ENCODE assay signal across 15 cellular contexts in genomic region chr3:122301063-122301462, GRCh38. TPM values are rescaled to one million over a fixed set of nuclear protein-coding genes. Genes with fewer than 3 reads are reported as not detected.
DNase-seq lines count a peak whose midpoint lies in the region; ATAC-seq and TF ChIP-seq lines count a peak whose summit lies in the region.
"Had no signal": no experiment of that assay in that cellular context is flagged by ENCODE, and none has a peak within 500 bp of the region (broad histone marks: within the 10 kb centered on the region; RNA-seq: fewer than 3 reads in every experiment).

No MANE protein-coding gene starts in this region.

- H3K27me3 Mint-ChIP-seq in activated T-helper 2 cell treated with anti-CD3 and anti-CD28 coated beads, Interferon-gamma antibody, Interleukin-2, Interleukin-4, amounts not matched to agents 10 μg/mL and 5 μg/mL and 100 μg/mL, durations not matched to agents 14 hours and 24 hours and 36 hours (ENCODE audit: low read depth): peaks cover 5% of the 10 kb centered on the region

- peaks cover 8% of the 10 kb centered on the region for H3K9me3 Mint-ChIP-seq in activated T-helper 2 cell treated with anti-CD3 and anti-CD28 coated beads, Interferon-gamma antibody, Interleukin-2, Interleukin-4, amounts not matched to agents 10 μg/mL and 5 μg/mL and 100 μg/mL, durations not matched to agents 14 hours and 24 hours and 36 hours
- H3K9me3 Mint-ChIP-seq: activated naive CD8-positive, alpha-beta T cell treated with anti-CD3 and anti-CD28 coated beads for 36 hours had no signal

- TF ChIP-seq CTCF in OCI-LY1 (IDR thresholded peaks at IDR 0.05; ENCODE audit: low read length): no peak
- no peak for TF ChIP-seq CTCF in colonic mucosa (IDR thresholded peaks at IDR 0.05)

- no peaks in the 10 kb centered on the region for H3F3A ChIP-seq in OCI-LY1 (ENCODE audit: insufficient read depth, low read length)

- no peak overlapping the region for H3K4me3 Mint-ChIP-seq in activated T-helper 2 cell treated with anti-CD3 and anti-CD28 coated beads, Interferon-gamma antibody, Interleukin-2, Interleukin-4, amounts not matched to agents 10 μg/mL and 5 μg/mL and 100 μg/mL, durations not matched to agents 14 hours and 24 hours and 36 hours (ENCODE audit: low read depth)
- H3K4me3 Mint-ChIP-seq: activated naive CD8-positive, alpha-beta T cell treated with anti-CD3 and anti-CD28 coated beads for 36 hours had no signal

- peak; percentile 51 for ATAC-seq in GM18907 (IDR thresholded peaks at IDR 0.05; ENCODE audit: unreplicated experiment)
- ATAC-seq in GM21529 (IDR thresholded peaks at IDR 0.05; ENCODE audit: unreplicated experiment): peak; percentile 38
- peak; percentile 63 for ATAC-seq in HG03175 (IDR thresholded peaks at IDR 0.05; ENCODE audit: unreplicated experiment)
- ATAC-seq in HG03457 (IDR thresholded peaks at IDR 0.05; ENCODE audit: unreplicated experiment): no peak

- H3K9me3 ChIP-seq in OCI-LY1 (ENCODE audit: low read length): no peaks in the 10 kb centered on the region
- no peaks in the 10 kb centered on the region for H3K9me3 ChIP-seq in colonic mucosa

- H3K36me3 ChIP-seq in OCI-LY1 (ENCODE audit: insufficient read depth, low read length) (no peaks in the 10 kb centered on the region), colonic mucosa (no peaks in the 10 kb centered on the region)

- H3K9ac ChIP-seq in OCI-LY1 (ENCODE audit: low read length): no peak overlapping the region
- no peak overlapping the region for H3K9ac ChIP-seq in colonic mucosa (ENCODE audit: low read depth in 2 of 2, low read length in 2 of 2)

- no peak overlapping the region for H3K4me3 ChIP-seq in OCI-LY1 (ENCODE audit: low read depth, low read length, poor library complexity, severe bottlenecking)
- H3K4me3 ChIP-seq in colonic mucosa: no peak overlapping the region

- H3K27me3 ChIP-seq in OCI-LY1 (ENCODE audit: insufficient read depth, low read length) (no peaks in the 10 kb centered on the region), colonic mucosa (no peaks in the 10 kb centered on the region)

- H3K4me1 ChIP-seq in OCI-LY1 (ENCODE audit: insufficient read depth, low read length, severe bottlenecking) (peaks cover 10% of the 10 kb centered on the region), colonic mucosa (no peaks in the 10 kb centered on the region)

- no peaks in the 10 kb centered on the region for H4K20me1 ChIP-seq in OCI-LY1 (ENCODE audit: insufficient read depth, low read length)

- no peaks in the 10 kb centered on the region for H3K79me2 ChIP-seq in OCI-LY1 (ENCODE audit: insufficient read depth, low read length)

- no peaks in the 10 kb centered on the region for H3K36me3 Mint-ChIP-seq in activated T-helper 2 cell treated with anti-CD3 and anti-CD28 coated beads, Interferon-gamma antibody, Interleukin-2, Interleukin-4, amounts not matched to agents 10 μg/mL and 5 μg/mL and 100 μg/mL, durations not matched to agents 14 hours and 24 hours and 36 hours (ENCODE audit: low read depth)
- H3K36me3 Mint-ChIP-seq: activated naive CD8-positive, alpha-beta T cell treated with anti-CD3 and anti-CD28 coated beads for 36 hours had no signal

- DNase-seq in activated T-helper 2 cell treated with anti-CD3 and anti-CD28 coated beads, Interferon-gamma antibody, Interleukin-2, Interleukin-4, amounts not matched to agents 10 μg/mL and 5 μg/mL and 100 μg/mL, durations not matched to agents 14 hours and 24 hours and 36 hours (ENCODE audit: low spot score): no peak
- DNase-seq in DMS153 (lab: John Stamatoyannopoulos, UW) (no peak), colonic mucosa (no peak)
- DNase-seq: activated CD4-positive, alpha-beta T cell treated with anti-CD3 and anti-CD28 coated beads for 1 hour; activated naive CD8-positive, alpha-beta T cell treated with anti-CD3 and anti-CD28 coated beads for 36 hours; DMS79 treated with DMSO at 0.1 percent for 48 hours; kidney; small intestine had no signal

- no peak overlapping the region for H3K4me2 ChIP-seq in OCI-LY1 (ENCODE audit: low read length)

- H3K27ac ChIP-seq in OCI-LY1 (ENCODE audit: low read depth, low read length, poor library complexity, severe bottlenecking) (no peak overlapping the region), colonic mucosa (no peak overlapping the region)

- H3K27ac Mint-ChIP-seq in activated T-helper 2 cell treated with anti-CD3 and anti-CD28 coated beads, Interferon-gamma antibody, Interleukin-2, Interleukin-4, amounts not matched to agents 10 μg/mL and 5 μg/mL and 100 μg/mL, durations not matched to agents 14 hours and 24 hours and 36 hours: no peak overlapping the region
- H3K27ac Mint-ChIP-seq: activated naive CD8-positive, alpha-beta T cell treated with anti-CD3 and anti-CD28 coated beads for 36 hours had no signal

- peaks cover 24% of the 10 kb centered on the region for H3K4me1 Mint-ChIP-seq in activated T-helper 2 cell treated with anti-CD3 and anti-CD28 coated beads, Interferon-gamma antibody, Interleukin-2, Interleukin-4, amounts not matched to agents 10 μg/mL and 5 μg/mL and 100 μg/mL, durations not matched to agents 14 hours and 24 hours and 36 hours (ENCODE audit: low read depth)

- intact Hi-C loops in activated T-helper 2 cell treated with anti-CD3 and anti-CD28 coated beads, Interferon-gamma antibody, Interleukin-2, Interleukin-4, amounts not matched to agents 10 μg/mL and 5 μg/mL and 100 μg/mL, durations not matched to agents 14 hours and 24 hours and 36 hours (cut with micrococcal nuclease): no loop called here
- intact Hi-C loops in colonic mucosa (cut with DNase I): no loop called here

- H3K9me2 ChIP-seq in OCI-LY1 (ENCODE audit: low read depth, low read length): no peaks in the 10 kb centered on the region

- H2AFZ ChIP-seq in OCI-LY1 (ENCODE audit: low read length): 0 out of 2 replicates have a peak overlapping the region, but pooled peaks have one; percentile 23

RNA-seq across cellular contexts. Expression of gene CSTA, which starts 24.0 kb away (rescaled TPM):
- total RNA-seq in activated T-helper 2 cell treated with anti-CD3 and anti-CD28 coated beads, Interferon-gamma antibody, Interleukin-2, Interleukin-4, amounts not matched to agents 10 μg/mL and 5 μg/mL and 100 μg/mL, durations not matched to agents 14 hours and 24 hours and 36 hours: not detected in 2 replicates
- 1 to 10 TPM in 1 of 2 donors, not detected in 1; 1.2 TPM for total RNA-seq in colonic mucosa
- total RNA-seq: activated naive CD8-positive, alpha-beta T cell treated with anti-CD3 and anti-CD28 coated beads for 36 hours; endothelial cell of umbilical vein; osteocyte had no signal
